In genomic region chr12:3961573-3961972, GRCh38 we compare ENCODE assay signal across 18 cellular contexts.
"Had no signal": no experiment of that assay in that cellular context is flagged by ENCODE, and none has a peak within 500 bp of the region (broad histone marks: within the 10 kb centered on the region; RNA-seq: fewer than 3 reads in every experiment).

No MANE protein-coding gene starts in this region.

- H3K9me3 ChIP-seq: esophagus squamous epithelium, heart left ventricle, left ventricle myocardium inferior, stomach, thoracic aorta, vagina had no signal

- H3K4me3 Mint-ChIP-seq: activated CD4-positive, alpha-beta memory T cell treated with anti-CD3 and anti-CD28 coated beads, Interleukin-2, amount 10 ng/mL, durations not matched to agents 7 days and 5 days; T-helper 2 cell treated with Interferon-gamma antibody and Interleukin-4, amounts not matched to agents 5 μg/mL and 100 μg/mL, for 36 hours had no signal

- H3K36me3 ChIP-seq: brain microvascular endothelial cell, esophagus squamous epithelium, heart left ventricle, left ventricle myocardium inferior, stomach, thoracic aorta, vagina had no signal

- H3K27ac ChIP-seq: brain microvascular endothelial cell, dorsolateral prefrontal cortex, esophagus squamous epithelium, left ventricle myocardium inferior, stomach, thoracic aorta, vagina had no signal

- ATAC-seq: activated CD4-positive, CD25-positive, alpha-beta regulatory T cell treated with anti-CD3 and anti-CD28 coated beads, Interleukin-2, amount 50 U/mL, for 24 hours; heart left ventricle had no signal

- H3K27me3 Mint-ChIP-seq: activated CD4-positive, alpha-beta memory T cell treated with anti-CD3 and anti-CD28 coated beads, Interleukin-2, amount 10 ng/mL, durations not matched to agents 7 days and 5 days had no signal

- DNase-seq: activated CD4-positive, alpha-beta memory T cell treated with anti-CD3 and anti-CD28 coated beads, Interleukin-2, amount 10 ng/mL, durations not matched to agents 7 days and 5 days; activated CD8-positive, alpha-beta memory T cell treated with anti-CD3 and anti-CD28 coated beads, Interleukin-2, amount 50 U/mL, for 48 hours; brain microvascular endothelial cell; dorsolateral prefrontal cortex; esophagus squamous epithelium; foreskin fibroblast; heart left ventricle; islet precursor cell; left ventricle myocardium inferior; mesenchymal stem cell; posterior cingulate gyrus; stomach had no signal

- H3K27me3 ChIP-seq: brain microvascular endothelial cell, heart left ventricle, vagina had no signal

- H3K9me3 Mint-ChIP-seq: activated naive CD4-positive, alpha-beta T cell treated with anti-CD3 and anti-CD28 coated beads, Interleukin-2, amount 50 U/mL, for 72 hours; T-helper 2 cell treated with Interferon-gamma antibody and Interleukin-4, amounts not matched to agents 5 μg/mL and 100 μg/mL, for 36 hours had no signal

- H3K4me3 ChIP-seq: dorsolateral prefrontal cortex, esophagus squamous epithelium, heart left ventricle, left ventricle myocardium inferior, skin epidermis, stomach, thoracic aorta, vagina had no signal

- H3K4me1 ChIP-seq: esophagus squamous epithelium, left ventricle myocardium inferior, stomach, vagina had no signal

- H3K36me3 Mint-ChIP-seq: activated naive CD4-positive, alpha-beta T cell treated with anti-CD3 and anti-CD28 coated beads, Interleukin-2, amount 50 U/mL, for 72 hours had no signal
